ENCODE assay signal across 8 cellular contexts in genomic region chr17:40038882-40039513, GRCh38. TPM values are rescaled to one million over a fixed set of nuclear protein-coding genes. Genes with fewer than 3 reads are reported as not detected.
A peak's percentile ranks its signal among the peaks of the same experiment; 100 is the strongest.
DNase-seq lines count a peak whose midpoint lies in the region; ATAC-seq and TF ChIP-seq lines count a peak whose summit lies in the region.

No MANE protein-coding gene starts in this region.

- H3K4me1 ChIP-seq in left lung, result peaks cover 10 to 12% of the 10 kb centered on the region in 2 donors

- peak; percentile 51 for DNase-seq in COLO829 (ENCODE audit: low spot score)
- DNase-seq in LNCaP clone FGC (ENCODE audit: low read depth), result peak; percentile 30
- peak; percentile 84 to 90 for DNase-seq in cardiac fibroblast (ENCODE audit: low read depth in 2 of 2)
- peak in 1 of 2 donors; percentile 63 for DNase-seq in left lung
- peak; percentile 85 for DNase-seq in ureter (ENCODE audit: low spot score)
- DNase-seq in NK-92 treated with Interleukin-12 subunit alpha and Interleukin-12 subunit beta, amount 100 ng/mL, for 24 hours (lab: John Stamatoyannopoulos, UW), result no peak

- H3K4me3 ChIP-seq in LNCaP clone FGC (ENCODE audit: low read depth, low read length), result no peak overlapping the region
- H3K4me3 ChIP-seq in cardiac fibroblast (replicated peaks in 1 of 2; ENCODE audit: low read depth in 2 of 2, low read length in 2 of 2), result no peak overlapping the region
- no peak overlapping the region for H3K4me3 ChIP-seq in left lung

- H3K36me3 ChIP-seq in left lung, result peaks cover 0 to 41% of the 10 kb centered on the region in 2 donors

- intact Hi-C loops in left lung (cut with DNase I), result no loop called here

- no peaks in the 10 kb centered on the region for H3K27me3 ChIP-seq in left lung

- H3K27ac ChIP-seq in left lung, result peak overlapping the region; percentile 62 to 65

- TF ChIP-seq CTCF in LNCaP clone FGC (IDR thresholded peaks at IDR 0.05; ENCODE audit: control insufficient read depth, extremely low read depth, insufficient read depth) (peak; percentile 48), cardiac fibroblast (IDR thresholded peaks at IDR 0.05; ENCODE audit: low read depth, low read length) (peak; percentile 84), left lung (IDR thresholded peaks at IDR 0.05) (peak; percentile 48 to 53)

- H3K9me3 ChIP-seq in left lung, result no peaks in the 10 kb centered on the region

- ATAC-seq in left lung (peak; percentile 95), GM21447 (IDR thresholded peaks at IDR 0.05; ENCODE audit: unreplicated experiment) (no peak), GM21619 (IDR thresholded peaks at IDR 0.05; ENCODE audit: unreplicated experiment) (no peak)

RNA-seq across cellular contexts. Expression of gene MED24, which starts 15.2 kb away (rescaled TPM):
- 10 to 100 TPM; 72.0 to 75.2 TPM for total RNA-seq in left lung
- 87.9 TPM for total RNA-seq in ureter

RNA-seq across cellular contexts. Expression of gene CSF3, which starts 23.8 kb away (rescaled TPM):
- total RNA-seq in left lung (1 to 10 TPM in 1 of 2 donors, under 1 TPM in 1; 0.61 to 1.7 TPM), ureter (1.0 TPM)

RNA-seq across cellular contexts. Expression of gene THRA, which starts 23.8 kb away (rescaled TPM):
- total RNA-seq in left lung, result 10 to 100 TPM; 37.9 to 45.2 TPM
- 54.7 TPM for total RNA-seq in ureter

RNA-seq across cellular contexts. Expression of gene PSMD3, which starts 58.4 kb away (rescaled TPM):
- total RNA-seq in left lung (100 to 1,000 TPM in 1 of 2 donors, 10 to 100 TPM in 1; 72.8 to 117 TPM), ureter (99.3 TPM)
